Comparison of ENCODE assay signal across 1 cellular context in genomic region chr4:121711263-121712000, GRCh38.
TF ChIP-seq lines count a peak whose summit lies in the region.

No MANE protein-coding gene starts in this region.

TF ChIP-seq in HepG2, 621 proteins besides CTCF, POLR2A, EP300 and RAD21 (continued from another document and continues in another):
- TF ChIP-seq NFE2 (CRISPR knock-in tag; IDR thresholded peaks at IDR 0.05) = no peak
- no peak for TF ChIP-seq ZBTB14 (CRISPR knock-in tag; IDR thresholded peaks at IDR 0.05)
- no peak for TF ChIP-seq ZNF672 (CRISPR knock-in tag; IDR thresholded peaks at IDR 0.05)
- TF ChIP-seq HNF4A (CRISPR knock-in tag; IDR thresholded peaks at IDR 0.05) = no peak
- TF ChIP-seq SETDB1 (CRISPR knock-in tag; IDR thresholded peaks at IDR 0.05; ENCODE audit: borderline replicate concordance) = no peak
- no peak for TF ChIP-seq ZSCAN29 (CRISPR knock-in tag; conservative IDR thresholded peaks at IDR 0.05)
- TF ChIP-seq, protein P1, sequence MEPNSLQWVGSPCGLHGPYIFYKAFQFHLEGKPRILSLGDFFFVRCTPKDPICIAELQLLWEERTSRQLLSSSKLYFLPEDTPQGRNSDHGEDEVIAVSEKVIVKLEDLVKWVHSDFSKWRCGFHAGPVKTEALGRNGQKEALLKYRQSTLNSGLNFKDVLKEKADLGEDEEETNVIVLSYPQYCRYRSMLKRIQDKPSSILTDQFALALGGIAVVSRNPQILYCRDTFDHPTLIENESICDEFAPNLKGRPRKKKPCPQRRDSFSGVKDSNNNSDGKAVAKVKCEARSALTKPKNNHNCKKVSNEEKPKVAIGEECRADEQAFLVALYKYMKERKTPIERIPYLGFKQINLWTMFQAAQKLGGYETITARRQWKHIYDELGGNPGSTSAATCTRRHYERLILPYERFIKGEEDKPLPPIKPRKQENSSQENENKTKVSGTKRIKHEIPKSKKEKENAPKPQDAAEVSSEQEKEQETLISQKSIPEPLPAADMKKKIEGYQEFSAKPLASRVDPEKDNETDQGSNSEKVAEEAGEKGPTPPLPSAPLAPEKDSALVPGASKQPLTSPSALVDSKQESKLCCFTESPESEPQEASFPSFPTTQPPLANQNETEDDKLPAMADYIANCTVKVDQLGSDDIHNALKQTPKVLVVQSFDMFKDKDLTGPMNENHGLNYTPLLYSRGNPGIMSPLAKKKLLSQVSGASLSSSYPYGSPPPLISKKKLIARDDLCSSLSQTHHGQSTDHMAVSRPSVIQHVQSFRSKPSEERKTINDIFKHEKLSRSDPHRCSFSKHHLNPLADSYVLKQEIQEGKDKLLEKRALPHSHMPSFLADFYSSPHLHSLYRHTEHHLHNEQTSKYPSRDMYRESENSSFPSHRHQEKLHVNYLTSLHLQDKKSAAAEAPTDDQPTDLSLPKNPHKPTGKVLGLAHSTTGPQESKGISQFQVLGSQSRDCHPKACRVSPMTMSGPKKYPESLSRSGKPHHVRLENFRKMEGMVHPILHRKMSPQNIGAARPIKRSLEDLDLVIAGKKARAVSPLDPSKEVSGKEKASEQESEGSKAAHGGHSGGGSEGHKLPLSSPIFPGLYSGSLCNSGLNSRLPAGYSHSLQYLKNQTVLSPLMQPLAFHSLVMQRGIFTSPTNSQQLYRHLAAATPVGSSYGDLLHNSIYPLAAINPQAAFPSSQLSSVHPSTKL (CRISPR knock-in tag; IDR thresholded peaks at IDR 0.05) = peak; percentile 56; the same call in 1 of the 2 replicates
- no peak for TF ChIP-seq TFE3 (CRISPR knock-in tag; IDR thresholded peaks at IDR 0.05)
- TF ChIP-seq ZNF10 (CRISPR knock-in tag; IDR thresholded peaks at IDR 0.05; ENCODE audit: borderline replicate concordance, low read depth) = no peak
- TF ChIP-seq GPN1 (CRISPR knock-in tag; IDR thresholded peaks at IDR 0.05; ENCODE audit: borderline replicate concordance) = no peak
- TF ChIP-seq, protein P2, sequence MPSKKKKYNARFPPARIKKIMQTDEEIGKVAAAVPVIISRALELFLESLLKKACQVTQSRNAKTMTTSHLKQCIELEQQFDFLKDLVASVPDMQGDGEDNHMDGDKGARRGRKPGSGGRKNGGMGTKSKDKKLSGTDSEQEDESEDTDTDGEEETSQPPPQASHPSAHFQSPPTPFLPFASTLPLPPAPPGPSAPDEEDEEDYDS (CRISPR knock-in tag; IDR thresholded peaks at IDR 0.05) = no peak
- no peak for TF ChIP-seq ZNF703 (CRISPR knock-in tag; IDR thresholded peaks at IDR 0.05; ENCODE audit: borderline replicate concordance)
- TF ChIP-seq GFI1 (CRISPR knock-in tag; IDR thresholded peaks at IDR 0.05; ENCODE audit: borderline replicate concordance) = no peak
- peak; percentile 66 for TF ChIP-seq UBTF (CRISPR knock-in tag; IDR thresholded peaks at IDR 0.05)
- TF ChIP-seq, protein P3, sequence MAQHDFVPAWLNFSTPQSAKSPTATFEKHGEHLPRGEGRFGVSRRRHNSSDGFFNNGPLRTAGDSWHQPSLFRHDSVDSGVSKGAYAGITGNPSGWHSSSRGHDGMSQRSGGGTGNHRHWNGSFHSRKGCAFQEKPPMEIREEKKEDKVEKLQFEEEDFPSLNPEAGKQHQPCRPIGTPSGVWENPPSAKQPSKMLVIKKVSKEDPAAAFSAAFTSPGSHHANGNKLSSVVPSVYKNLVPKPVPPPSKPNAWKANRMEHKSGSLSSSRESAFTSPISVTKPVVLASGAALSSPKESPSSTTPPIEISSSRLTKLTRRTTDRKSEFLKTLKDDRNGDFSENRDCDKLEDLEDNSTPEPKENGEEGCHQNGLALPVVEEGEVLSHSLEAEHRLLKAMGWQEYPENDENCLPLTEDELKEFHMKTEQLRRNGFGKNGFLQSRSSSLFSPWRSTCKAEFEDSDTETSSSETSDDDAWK (CRISPR knock-in tag; IDR thresholded peaks at IDR 0.05) = no peak
- no peak for TF ChIP-seq NCOA5 (CRISPR knock-in tag; IDR thresholded peaks at IDR 0.05)
- TF ChIP-seq, protein P4, sequence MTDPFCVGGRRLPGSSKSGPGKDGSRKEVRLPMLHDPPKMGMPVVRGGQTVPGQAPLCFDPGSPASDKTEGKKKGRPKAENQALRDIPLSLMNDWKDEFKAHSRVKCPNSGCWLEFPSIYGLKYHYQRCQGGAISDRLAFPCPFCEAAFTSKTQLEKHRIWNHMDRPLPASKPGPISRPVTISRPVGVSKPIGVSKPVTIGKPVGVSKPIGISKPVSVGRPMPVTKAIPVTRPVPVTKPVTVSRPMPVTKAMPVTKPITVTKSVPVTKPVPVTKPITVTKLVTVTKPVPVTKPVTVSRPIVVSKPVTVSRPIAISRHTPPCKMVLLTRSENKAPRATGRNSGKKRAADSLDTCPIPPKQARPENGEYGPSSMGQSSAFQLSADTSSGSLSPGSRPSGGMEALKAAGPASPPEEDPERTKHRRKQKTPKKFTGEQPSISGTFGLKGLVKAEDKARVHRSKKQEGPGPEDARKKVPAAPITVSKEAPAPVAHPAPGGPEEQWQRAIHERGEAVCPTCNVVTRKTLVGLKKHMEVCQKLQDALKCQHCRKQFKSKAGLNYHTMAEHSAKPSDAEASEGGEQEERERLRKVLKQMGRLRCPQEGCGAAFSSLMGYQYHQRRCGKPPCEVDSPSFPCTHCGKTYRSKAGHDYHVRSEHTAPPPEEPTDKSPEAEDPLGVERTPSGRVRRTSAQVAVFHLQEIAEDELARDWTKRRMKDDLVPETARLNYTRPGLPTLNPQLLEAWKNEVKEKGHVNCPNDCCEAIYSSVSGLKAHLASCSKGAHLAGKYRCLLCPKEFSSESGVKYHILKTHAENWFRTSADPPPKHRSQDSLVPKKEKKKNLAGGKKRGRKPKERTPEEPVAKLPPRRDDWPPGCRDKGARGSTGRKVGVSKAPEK (CRISPR knock-in tag; IDR thresholded peaks at IDR 0.05; ENCODE audit: borderline replicate concordance) = no peak
- TF ChIP-seq ZNF639 (CRISPR knock-in tag; conservative IDR thresholded peaks at IDR 0.05) = no peak
- TF ChIP-seq TMF1 (CRISPR knock-in tag; IDR thresholded peaks at IDR 0.05; ENCODE audit: low read depth) = no peak
- TF ChIP-seq TGIF2 (CRISPR knock-in tag; IDR thresholded peaks at IDR 0.05) = no peak
- no peak for TF ChIP-seq ZNF446 (CRISPR knock-in tag; IDR thresholded peaks at IDR 0.05)
- TF ChIP-seq ZNF30 (CRISPR knock-in tag; IDR thresholded peaks at IDR 0.05) = no peak
- TF ChIP-seq ZBTB21 (CRISPR knock-in tag; IDR thresholded peaks at IDR 0.05) = no peak
- TF ChIP-seq FOXA3 (CRISPR knock-in tag; IDR thresholded peaks at IDR 0.05) = 0 out of 2 replicates have a peak, but pooled peaks have one; percentile 16
- TF ChIP-seq FOXJ3 (CRISPR knock-in tag; IDR thresholded peaks at IDR 0.05; ENCODE audit: borderline replicate concordance) = no peak
- no peak for TF ChIP-seq CEBPB (IDR thresholded peaks at IDR 0.05; ENCODE audit: borderline replicate concordance, low read depth, low read length)
- TF ChIP-seq ZNF160 (CRISPR knock-in tag; IDR thresholded peaks at IDR 0.05) = no peak
- TF ChIP-seq ZFY (CRISPR knock-in tag; IDR thresholded peaks at IDR 0.05) = peak; percentile 41; the same call in 1 of the 2 replicates
- TF ChIP-seq FOXO1 (CRISPR knock-in tag; IDR thresholded peaks at IDR 0.05) = 0 out of 2 replicates have a peak, but pooled peaks have one; percentile 23
- TF ChIP-seq POLR2AphosphoS2 (IDR thresholded peaks at IDR 0.05; ENCODE audit: low read depth, low read length) = no peak
- TF ChIP-seq ZNF710 (CRISPR knock-in tag; IDR thresholded peaks at IDR 0.05; ENCODE audit: borderline replicate concordance) = no peak
- no peak; the same call in 1 of the 2 replicates for TF ChIP-seq KDM1A (CRISPR knock-in tag; IDR thresholded peaks at IDR 0.05)
- TF ChIP-seq HOMEZ (CRISPR knock-in tag; IDR thresholded peaks at IDR 0.05; ENCODE audit: low read depth) = peak; percentile 61; the same call in 1 of the 2 replicates
- no peak for TF ChIP-seq CENPT (CRISPR knock-in tag; IDR thresholded peaks at IDR 0.05; ENCODE audit: low read depth)
- TF ChIP-seq ZNF709 (CRISPR knock-in tag; IDR thresholded peaks at IDR 0.05) = no peak
- TF ChIP-seq POGZ (CRISPR knock-in tag; IDR thresholded peaks at IDR 0.05) = 0 out of 2 replicates have a peak, but pooled peaks have one; percentile 29
- TF ChIP-seq KDM2A (CRISPR knock-in tag; IDR thresholded peaks at IDR 0.05; ENCODE audit: borderline replicate concordance, low read depth) = peak; percentile 26; the same call in 1 of the 2 replicates
- no peak for TF ChIP-seq ZBTB44 (CRISPR knock-in tag; IDR thresholded peaks at IDR 0.05)
- 0 out of 2 replicates have a peak, but pooled peaks have one; percentile 43 for TF ChIP-seq JUN (CRISPR knock-in tag; IDR thresholded peaks at IDR 0.05)
- TF ChIP-seq ZNF775 (CRISPR knock-in tag; IDR thresholded peaks at IDR 0.05; ENCODE audit: borderline replicate concordance) = no peak
- TF ChIP-seq RNF2 (conservative IDR thresholded peaks at IDR 0.05; ENCODE audit: low read depth) = no peak
